ENCODE assay signal across 8 cellular contexts in the genomic region with DNA sequence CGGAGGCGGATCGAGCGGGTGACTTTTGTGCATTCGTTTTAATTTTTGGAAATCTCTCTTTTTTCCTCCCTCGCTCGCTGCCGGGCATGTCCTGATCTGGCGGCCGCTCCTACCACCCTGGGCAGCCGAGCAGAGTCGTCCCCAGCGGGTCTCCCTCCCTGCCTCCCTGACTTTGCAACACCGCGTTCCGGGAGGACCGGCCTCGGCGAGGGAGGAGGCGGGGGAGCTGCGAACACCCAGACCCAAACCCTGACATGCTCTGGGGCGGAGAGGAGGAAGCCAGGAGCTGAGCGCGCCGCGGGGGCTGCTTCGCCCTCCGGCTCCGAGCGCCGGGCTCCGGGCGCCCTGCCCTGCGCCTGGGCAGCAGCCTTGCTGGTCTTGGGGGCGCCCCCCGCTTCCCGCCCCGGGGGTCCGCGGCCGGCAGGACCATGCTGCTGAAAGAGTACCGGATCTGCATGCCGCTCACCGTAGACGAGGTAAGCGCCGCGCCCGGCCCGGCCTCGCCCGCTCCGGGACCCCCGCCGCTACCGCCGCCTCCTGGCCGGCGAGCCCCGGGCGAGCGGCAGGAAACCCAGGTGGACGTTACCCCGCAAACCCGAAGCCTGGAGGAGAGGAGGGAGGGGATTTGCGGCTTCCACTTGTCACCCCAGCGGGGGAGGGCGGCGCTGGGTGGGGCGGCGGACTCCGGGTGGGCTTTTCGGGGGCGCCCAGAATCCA. TPM values are rescaled to one million over a fixed set of nuclear protein-coding genes. Genes with fewer than 3 reads are reported as not detected.
DNase-seq lines count a peak whose midpoint lies in the region; ATAC-seq and TF ChIP-seq lines count a peak whose summit lies in the region.

No MANE protein-coding gene starts in this region.

- H3K27ac ChIP-seq in testis: peak overlapping the region; percentile 82 to 96

- no peaks in the 10 kb centered on the region for H3K27me3 ChIP-seq in testis

- no peaks in the 10 kb centered on the region for H3K9me3 ChIP-seq in testis

- TF ChIP-seq POLR2A in testis (IDR thresholded peaks at IDR 0.05) (no peak), GM18505 (IDR thresholded peaks at IDR 0.05; ENCODE audit: borderline replicate concordance, extremely low read depth, insufficient read depth, insufficient read length) (no peak)

- H3K36me3 ChIP-seq in testis (ENCODE audit: low read depth, missing control alignments): no peaks in the 10 kb centered on the region

- peaks cover 10% of the 10 kb centered on the region for H3K4me1 ChIP-seq in testis

- 0 to 1% methylated on average over 10 to 74 of the region's 74 CpGs for WGBS in testis, 2 donors

- intact Hi-C loops in testis (cut with DNase I; ENCODE audit: low total_unique reads): loop anchor here (5.0 to 10.0 kb wide), 3 partner anchors 97 to 314 kb away; no protein-coding TSS in a partner anchor

- TF ChIP-seq CTCF in HFF-Myc (IDR thresholded peaks at IDR 0.05; ENCODE audit: low read depth, low read length, missing control alignments) (no peak), epithelial cell of proximal tubule (conservative IDR thresholded peaks at IDR 0.05; ENCODE audit: low read depth, low read length) (peak; percentile 38), testis (IDR thresholded peaks at IDR 0.05) (peak in 2 of 3 experiments; percentile 29 to 36)

- in situ Hi-C loops in G401 (cut with HindIII; ENCODE audit: low sequenced_read_pairs): no loop called here

- H3K4me3 ChIP-seq in HFF-Myc (replicated peaks; ENCODE audit: low read depth, low read length) (peak overlapping the region; percentile 87), epithelial cell of proximal tubule (ENCODE audit: low read depth, low read length) (peak overlapping the region; percentile 95), testis (peak overlapping the region; percentile 75)

- no peak for ATAC-seq in GM18505 (IDR thresholded peaks at IDR 0.05; ENCODE audit: unreplicated experiment)

- DNase-seq in G401 (ENCODE audit: low spot score) (peak; percentile 37), HFF-Myc (ENCODE audit: extremely low read depth, low read depth) (no peak), NCI-H526 (lab: John Stamatoyannopoulos, UW) (peak; percentile 40 to 81), epithelial cell of proximal tubule (ENCODE audit: low read depth) (no peak), myocyte (ENCODE audit: low read depth) (peak; percentile 41), testis (peak; percentile 47)
- DNase-seq in activated T-cell treated with anti-CD3 and anti-CD28 coated beads, Interleukin-2, amount 50 U/mL, for 1 hour: peak; percentile 74

RNA-seq across cellular contexts. Expression of gene PITPNC1, which starts 0.8 kb away (rescaled TPM):
- total RNA-seq in G401 (2014; rRNA removed; shearing (Covaris generic)): 19.9 and 24.0 TPM in 2 replicates
- total RNA-seq in epithelial cell of proximal tubule (11.3 and 18.4 TPM in 2 replicates), myocyte (1.5 and 3.8 TPM in 2 replicates), testis (10 to 100 TPM in 1 of 2 donors, 1 to 10 TPM in 1; 8.3 to 12.2 TPM)
- 0.88 TPM for polyA plus RNA-seq in myocyte (2012)
- polyA plus RNA-seq in testis (ENCODE audit: insufficient read depth, low read depth, low replicate concordance): 12.8 TPM

RNA-seq across cellular contexts. Expression of gene PSMD12, which starts 11.5 kb away (rescaled TPM):
- total RNA-seq in G401 (2014; rRNA removed; shearing (Covaris generic)): 20.5 and 21.3 TPM in 2 replicates
- total RNA-seq in epithelial cell of proximal tubule (20.2 and 44.1 TPM in 2 replicates), myocyte (24.5 and 29.7 TPM in 2 replicates), testis (10 to 100 TPM; 32.8 to 46.3 TPM)
- 33.4 TPM for polyA plus RNA-seq in myocyte (2012)
- polyA plus RNA-seq in testis (ENCODE audit: insufficient read depth, low read depth, low replicate concordance): 71.2 TPM

Comparison
In these comparisons a context has a peak if more than half of its experiments do, and no peak if none do; other contexts are left out.
1. DNase-seq: peak in G401 (single experiment), NCI-H526 (2 of 2), activated T-cell treated with anti-CD3 and anti-CD28 coated beads, Interleukin-2, amount 50 U/mL, for 1 hour (single experiment), myocyte (single experiment) and testis (single experiment); none in HFF-Myc (single experiment) and epithelial cell of proximal tubule (single experiment).
2. Peak in every context shown above with its lines, with median percentiles within 50 percentile points of each other: H3K4me3 ChIP-seq.